ENCODE assay signal across 11 cellular contexts in the genomic region with DNA sequence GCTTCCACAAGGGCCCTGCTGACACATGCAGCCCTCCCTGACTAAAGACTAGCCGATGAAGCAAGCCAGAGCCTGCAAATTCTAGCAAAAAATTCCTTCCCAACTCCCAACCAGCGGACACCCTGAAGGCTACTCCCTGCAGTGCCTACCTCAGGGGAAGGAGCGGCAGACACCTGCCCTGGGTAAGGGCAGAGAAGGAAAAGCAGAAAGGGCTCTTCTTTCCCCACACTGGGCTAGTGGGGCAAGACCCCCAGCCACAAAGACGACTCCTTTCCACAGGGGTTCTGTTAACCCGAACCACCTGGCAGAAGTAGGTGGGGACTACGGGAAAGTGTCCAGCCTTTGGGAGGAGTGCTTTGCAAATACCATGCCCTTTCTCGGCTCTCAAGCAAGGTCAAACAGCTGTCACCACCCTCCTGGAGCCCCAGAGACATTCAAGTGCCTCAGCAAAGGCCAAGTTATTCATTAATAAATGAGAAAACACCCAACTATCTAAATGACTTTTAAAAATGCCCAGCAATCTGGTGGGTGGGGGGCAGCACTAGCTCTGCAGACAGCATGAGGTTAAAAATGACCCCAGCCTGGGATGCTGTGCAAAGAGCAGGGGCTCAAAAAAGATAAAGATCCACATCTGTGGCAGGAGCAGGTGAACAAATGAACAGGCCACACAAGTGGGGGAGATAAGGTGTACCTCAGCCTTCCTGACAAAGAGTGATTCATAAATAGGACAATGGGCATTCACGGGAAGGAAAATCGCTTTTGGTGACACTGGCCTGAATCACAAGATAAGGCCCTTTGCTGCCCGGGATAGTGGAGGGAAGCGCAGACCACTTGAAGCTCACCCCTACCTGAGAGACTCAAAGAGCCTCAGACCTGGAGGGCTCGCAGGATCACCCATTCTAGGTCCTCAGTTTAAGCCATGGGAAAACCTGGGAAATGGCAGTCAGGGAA. TPM values are rescaled to one million over a fixed set of nuclear protein-coding genes. Genes with fewer than 3 reads are reported as not detected.
DNase-seq lines count a peak whose midpoint lies in the region; ATAC-seq, FAIRE-seq and TF ChIP-seq lines count a peak whose summit lies in the region.
"Had no signal": no experiment of that assay in that cellular context is flagged by ENCODE, and none has a peak within 500 bp of the region (broad histone marks: within the 10 kb centered on the region; RNA-seq: fewer than 3 reads in every experiment).

No MANE protein-coding gene starts in this region.

- DNase-seq in adrenal gland, result peak in 3 of 7 donors; percentile 50 to 70 (median 58)
- peak; percentile 76 for DNase-seq in kidney
- peak; percentile 80 for DNase-seq in stomach
- no peak for DNase-seq in stimulated activated CD4-positive, alpha-beta T cell treated with anti-CD3 and anti-CD28 coated beads, Interleukin-2, amount 100 ng/mL, for 48 hours
- no peak for DNase-seq in nucleus accumbens (lab: John Stamatoyannopoulos, UW)
- no peak for DNase-seq in activated CD8-positive, alpha-beta memory T cell treated with anti-CD3 and anti-CD28 coated beads for 24 hours
- DNase-seq: midbrain, NCI-H2171 treated with DMSO at 0.1 percent for 48 hours had no signal

- TF ChIP-seq EP300 in stomach (IDR thresholded peaks at IDR 0.05), result no peak

- 52 to 57% (median 54%) methylated on average over 9 to 12 of the region's 12 CpGs for WGBS in adrenal gland, 4 donors
- WGBS in stomach, 5 donors, result 32 to 50% (median 36%) methylated on average over 12 of the region's 12 CpGs

- TF ChIP-seq POLR2A in adrenal gland (IDR thresholded peaks at IDR 0.05), result no peak
- no peak for TF ChIP-seq POLR2A in stomach (IDR thresholded peaks at IDR 0.05)

- intact Hi-C loops in adrenal gland (cut with DNase I) (no loop called here), kidney (cut with DNase I) (no loop called here), stomach (cut with DNase I; ENCODE audit: low total_unique reads) (no loop called here)

- H3K4me1 ChIP-seq in adrenal gland (replicated peaks in 1 of 2), result peaks cover 44 to 71% of the 10 kb centered on the region in 2 donors
- peaks cover 68 to 85% of the 10 kb centered on the region in 2 donors for H3K4me1 ChIP-seq in kidney (ENCODE audit: control insufficient read depth in 1 of 2, insufficient read depth in 1 of 2, low read depth in 1 of 2, low read length in 2 of 2)
- peaks cover 83 to 98% (median 93%) of the 10 kb centered on the region in 4 donors for H3K4me1 ChIP-seq in stomach

- H3K9me3 ChIP-seq in adrenal gland (replicated peaks in 1 of 3), result no peaks in the 10 kb centered on the region
- H3K9me3 ChIP-seq in kidney (ENCODE audit: control insufficient read depth in 1 of 2, low read length in 2 of 2), result no peaks in the 10 kb centered on the region
- no peaks in the 10 kb centered on the region for H3K9me3 ChIP-seq in stomach

- H3K9ac ChIP-seq in kidney (ENCODE audit: low read length in 2 of 2), result peak overlapping the region; percentile 50 to 65

- H3K27ac ChIP-seq in adrenal gland (peak overlapping the region; percentile 51 to 94 (median 82)), kidney (ENCODE audit: low read depth in 2 of 2, low read length in 2 of 2) (peak overlapping the region; percentile 92 to 97), stomach (peak overlapping the region; percentile 84 to 92 (median 90))

- TF ChIP-seq CTCF in adrenal gland (IDR thresholded peaks at IDR 0.05) (no peak), kidney (IDR thresholded peaks at IDR 0.05; ENCODE audit: borderline replicate concordance, extremely low read depth, insufficient read depth) (no peak), stomach (IDR thresholded peaks at IDR 0.05) (no peak)

- H3K4me3 ChIP-seq in adrenal gland, result no peak overlapping the region
- peak overlapping the region; percentile 9 to 44 for H3K4me3 ChIP-seq in kidney (ENCODE audit: low read length in 2 of 2)
- H3K4me3 ChIP-seq in stomach, result no peak overlapping the region
- H3K4me3 ChIP-seq: coronary artery had no signal

- H3K27me3 ChIP-seq in adrenal gland (no peaks in the 10 kb centered on the region), stomach (no peaks in the 10 kb centered on the region)

- peaks cover 0 to 19% of the 10 kb centered on the region in 2 donors for H3K36me3 ChIP-seq in adrenal gland (replicated peaks in 1 of 2)
- peaks cover 12 to 17% of the 10 kb centered on the region in 2 donors for H3K36me3 ChIP-seq in kidney (ENCODE audit: control insufficient read depth in 1 of 2, insufficient read depth in 2 of 2, low read length in 2 of 2)
- H3K36me3 ChIP-seq in stomach, result peaks cover 17 to 29% (median 22%) of the 10 kb centered on the region in 4 donors

- FAIRE-seq in kidney (lab: Jason Lieb, UNC), result no peak

- ATAC-seq in GM21786 (IDR thresholded peaks at IDR 0.05; ENCODE audit: unreplicated experiment) (peak; percentile 45), HG03571 (IDR thresholded peaks at IDR 0.05; ENCODE audit: unreplicated experiment) (no peak)

RNA-seq across cellular contexts. Expression of a gene that starts 33.0 kb away (rescaled TPM):
- total RNA-seq in adrenal gland (10 to 100 TPM; 33.2 to 77.0 (median 65.9) TPM), kidney (59.7 TPM), stomach (10 to 100 TPM in 4 of 5 donors, 1 to 10 TPM in 1; 2.9 to 55.3 (median 38.4) TPM)
- polyA plus RNA-seq in adrenal gland (100 to 1,000 TPM in 2 of 3 donors, 10 to 100 TPM in 1; 72.0 to 145 (median 122) TPM), kidney (ENCODE audit: insufficient read depth, low read depth, low replicate concordance) (85.6 TPM), stomach (10 to 100 TPM; 84.2 to 88.7 (median 84.5) TPM)

RNA-seq across cellular contexts. Expression of a gene that starts 36.0 kb away (rescaled TPM):
- total RNA-seq in adrenal gland (10 to 100 TPM; 17.5 to 47.1 (median 29.0) TPM), kidney (82.8 TPM), stomach (100 to 1,000 TPM in 4 of 5 donors, 10 to 100 TPM in 1; 50.9 to 653 (median 247) TPM)
- polyA plus RNA-seq in adrenal gland (100 to 1,000 TPM in 1 of 3 donors, 10 to 100 TPM in 2; 20.8 to 154 (median 71.6) TPM), kidney (ENCODE audit: insufficient read depth, low read depth, low replicate concordance) (25.7 TPM), stomach (100 to 1,000 TPM in 1 of 3 donors, 10 to 100 TPM in 2; 35.0 to 193 (median 49.2) TPM)

Comparison
In these comparisons a context has a peak if more than half of its experiments do, and no peak if none do; other contexts are left out.
1. DNase-seq: peak in kidney (single experiment) and stomach (single experiment); none in stimulated activated CD4-positive, alpha-beta T cell treated with anti-CD3 and anti-CD28 coated beads, Interleukin-2, amount 100 ng/mL, for 48 hours (0 of 2), nucleus accumbens (0 of 56) and activated CD8-positive, alpha-beta memory T cell treated with anti-CD3 and anti-CD28 coated beads for 24 hours (single experiment).
2. H3K4me3 ChIP-seq: peak in kidney (2 of 2); none in adrenal gland (0 of 4) and stomach (0 of 4).
3. Peak in every context shown above with its lines, with median percentiles within 50 percentile points of each other: H3K27ac ChIP-seq.